ENCODE assay signal across 9 cellular contexts in genomic region chr2:207423886-207424285, GRCh38.
A peak's percentile ranks its signal among the peaks of the same experiment; 100 is the strongest.
DNase-seq lines count a peak whose midpoint lies in the region; ATAC-seq, FAIRE-seq and TF ChIP-seq lines count a peak whose summit lies in the region.
"Had no signal": no experiment of that assay in that cellular context is flagged by ENCODE, and none has a peak within 500 bp of the region (broad histone marks: within the 10 kb centered on the region; RNA-seq: fewer than 3 reads in every experiment).

No MANE protein-coding gene starts in this region.

- CTCF ChIA-PET in HepG2 (lab: Yijun Ruan, JAX; ENCODE audit: low intra/inter-chr PET ratio, low total read pairs), result no interaction called here

- no peak overlapping the region for H3K9ac ChIP-seq in HepG2 (ENCODE audit: insufficient read depth, low read depth, low read length)

- H3K4me2 ChIP-seq in HepG2 (ENCODE audit: low read depth, low read length), result no peak overlapping the region

- H4K20me1 ChIP-seq in HepG2 (ENCODE audit: insufficient read depth, low read length), result no peaks in the 10 kb centered on the region

- TF ChIP-seq CTCF in choroid plexus epithelial cell (conservative IDR thresholded peaks at IDR 0.05; ENCODE audit: low read depth, low read length) (no peak), upper lobe of right lung (IDR thresholded peaks at IDR 0.05) (no peak), HepG2 (CRISPR knock-in tag; IDR thresholded peaks at IDR 0.05) (no peak)

- peak; percentile 6 for DNase-seq in NCI-H2171 (lab: John Stamatoyannopoulos, UW)
- DNase-seq in choroid plexus epithelial cell (ENCODE audit: low read depth), result peak; percentile 95
- DNase-seq in upper lobe of right lung, result no peak
- no peak for DNase-seq in NCI-H748 (lab: John Stamatoyannopoulos, UW; ENCODE audit: unreplicated experiment)
- no peak for DNase-seq in HepG2 (ENCODE audit: low spot score)
- DNase-seq in COR-L47 (lab: John Stamatoyannopoulos, UW), result no peak

- in situ Hi-C loops in HepG2 (cut with HindIII; ENCODE audit: extremely low pct_ligation_motif_present, low pct_unique_long_range_greater_than_20kb), result no loop called here

- H3K9me3 ChIP-seq in upper lobe of right lung (no peaks in the 10 kb centered on the region), HepG2 (ENCODE audit: low read length) (no peaks in the 10 kb centered on the region)

- no TSS peak for BruUV-seq in HepG2 (replicated peaks; lab: Mats Ljungman, UMichigan)

- H3K27me3 ChIP-seq in upper lobe of right lung (no peaks in the 10 kb centered on the region), HepG2 (ENCODE audit: control insufficient read depth in 1 of 2, insufficient read depth in 2 of 2, low read length in 2 of 2) (no peaks in the 10 kb centered on the region)

- no peak for TF ChIP-seq RAD21 in HepG2 (CRISPR knock-in tag; IDR thresholded peaks at IDR 0.05)

- H3K79me2 ChIP-seq in HepG2 (ENCODE audit: insufficient read depth, low read length), result no peaks in the 10 kb centered on the region

- intact Hi-C loops in upper lobe of right lung (cut with DNase I) (no loop called here), HepG2 (cut with micrococcal nuclease; ENCODE audit: unreplicated experiment) (no loop called here)

- no peak for TF ChIP-seq EP300 in HepG2 (IDR thresholded peaks at IDR 0.05; ENCODE audit: low read depth in 2 of 2, low read length in 2 of 2)
- TF ChIP-seq EP300 in HepG2 (CRISPR knock-in tag; IDR thresholded peaks at IDR 0.05; ENCODE audit: borderline replicate concordance), result no peak

- POLR2A ChIA-PET in HepG2 (lab: Yijun Ruan, JAX), result no interaction called here

- no peaks in the 10 kb centered on the region for H3K4me1 ChIP-seq in upper lobe of right lung
- no peaks in the 10 kb centered on the region for H3K4me1 ChIP-seq in HepG2 (ENCODE audit: insufficient read depth, low read length)

- H3K27ac ChIP-seq in upper lobe of right lung (no peak overlapping the region), HepG2 (ENCODE audit: extremely low read length, insufficient read depth, low read length) (no peak overlapping the region)

- H3K36me3 ChIP-seq in upper lobe of right lung, result no peaks in the 10 kb centered on the region
- H3K36me3 ChIP-seq in HepG2 (replicated peaks in 1 of 2; ENCODE audit: control insufficient read depth in 1 of 2, insufficient read depth in 2 of 2, low read length in 2 of 2), result no peaks in the 10 kb centered on the region

- peak; percentile 87 for ATAC-seq in GM18861 (IDR thresholded peaks at IDR 0.05; ENCODE audit: unreplicated experiment)
- peak; percentile 100 for ATAC-seq in HG02610 (IDR thresholded peaks at IDR 0.05; ENCODE audit: unreplicated experiment)
- ATAC-seq in upper lobe of right lung, result peak; percentile 67
- ATAC-seq in HepG2, result no peak

- FAIRE-seq in HepG2 (lab: Jason Lieb, UNC), result no peak
- FAIRE-seq: TTC549 had no signal

- TF ChIP-seq POLR2A in HepG2 (IDR thresholded peaks at IDR 0.05; ENCODE audit: insufficient read depth in 1 of 2, low read depth in 2 of 2, low read length in 2 of 2), result no peak

- H2AFZ ChIP-seq in HepG2 (ENCODE audit: low read length), result no peak overlapping the region

- H3K4me3 ChIP-seq in choroid plexus epithelial cell (ENCODE audit: low read depth, low read length), result no peak overlapping the region
- H3K4me3 ChIP-seq in upper lobe of right lung, result no peak overlapping the region
- H3K4me3 ChIP-seq in HepG2 (replicated peaks in 1 of 3; ENCODE audit: insufficient read depth in 1 of 3, low read depth in 2 of 3, low read length in 3 of 3), result no peak overlapping the region

- 19% methylated on average over 3 of the region's 3 CpGs for whole genome bisulfite sequencing in HepG2 (ENCODE audit: low lambda C conversion rate)

TF ChIP-seq in HepG2, 621 proteins besides CTCF, POLR2A, EP300 and RAD21 (continues in another document):
- TF ChIP-seq ZNF3 (CRISPR knock-in tag; IDR thresholded peaks at IDR 0.05) (no peak), ZBTB40 (IDR thresholded peaks at IDR 0.05) (no peak), ZBTB40 (CRISPR knock-in tag; IDR thresholded peaks at IDR 0.05) (no peak), CENPT (CRISPR knock-in tag; IDR thresholded peaks at IDR 0.05; ENCODE audit: low read depth) (no peak), CREB1 (IDR thresholded peaks at IDR 0.05) (no peak), CREB1 (CRISPR knock-in tag; IDR thresholded peaks at IDR 0.05) (no peak), ZNF33A (CRISPR knock-in tag; IDR thresholded peaks at IDR 0.05; ENCODE audit: borderline replicate concordance) (no peak), ZBTB7A (CRISPR knock-in tag; IDR thresholded peaks at IDR 0.05) (no peak), NR2F1 (CRISPR knock-in tag; IDR thresholded peaks at IDR 0.05) (no peak), NPAS2 (CRISPR knock-in tag; IDR thresholded peaks at IDR 0.05; ENCODE audit: borderline replicate concordance) (no peak), ZNF329 (CRISPR knock-in tag; IDR thresholded peaks at IDR 0.05; ENCODE audit: low read depth) (no peak), ZNF337 (CRISPR knock-in tag; IDR thresholded peaks at IDR 0.05; ENCODE audit: borderline replicate concordance, low read depth) (no peak), ZNF12 (CRISPR knock-in tag; IDR thresholded peaks at IDR 0.05) (no peak), ZNF138 (CRISPR knock-in tag; IDR thresholded peaks at IDR 0.05; ENCODE audit: low read depth) (no peak), KAT8 (CRISPR knock-in tag; IDR thresholded peaks at IDR 0.05) (no peak), SP1 (IDR thresholded peaks at IDR 0.05) (no peak), SP1 (CRISPR knock-in tag; IDR thresholded peaks at IDR 0.05) (no peak), PHB2 (IDR thresholded peaks at IDR 0.05; ENCODE audit: partially characterized antibody) (no peak)
- TF ChIP-seq, protein P1, sequence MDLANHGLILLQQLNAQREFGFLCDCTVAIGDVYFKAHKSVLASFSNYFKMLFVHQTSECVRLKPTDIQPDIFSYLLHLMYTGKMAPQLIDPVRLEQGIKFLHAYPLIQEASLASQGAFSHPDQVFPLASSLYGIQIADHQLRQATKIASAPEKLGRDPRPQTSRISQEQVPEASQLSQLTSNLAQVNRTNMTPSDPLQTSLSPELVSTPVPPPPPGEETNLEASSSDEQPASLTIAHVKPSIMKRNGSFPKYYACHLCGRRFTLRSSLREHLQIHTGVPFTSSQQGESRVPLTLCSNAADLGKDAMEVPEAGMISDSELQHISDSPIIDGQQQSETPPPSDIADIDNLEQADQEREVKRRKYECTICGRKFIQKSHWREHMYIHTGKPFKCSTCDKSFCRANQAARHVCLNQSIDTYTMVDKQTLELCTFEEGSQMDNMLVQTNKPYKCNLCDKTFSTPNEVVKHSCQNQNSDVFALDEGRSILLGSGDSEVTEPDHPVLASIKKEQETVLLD (CRISPR knock-in tag; IDR thresholded peaks at IDR 0.05; ENCODE audit: low read depth), result no peak

Comparison
In these comparisons a context has a peak if more than half of its experiments do, and no peak if none do; other contexts are left out.
1. DNase-seq: peak in NCI-H2171 (single experiment) and choroid plexus epithelial cell (single experiment); none in upper lobe of right lung (single experiment), NCI-H748 (single experiment), HepG2 (single experiment) and COR-L47 (single experiment).